Comparison of ENCODE assay signal across 8 cellular contexts in genomic region chr6:158817298-158818007, GRCh38. TPM values are rescaled to one million over a fixed set of nuclear protein-coding genes. Genes with fewer than 3 reads are reported as not detected.
DNase-seq lines count a peak whose midpoint lies in the region; ATAC-seq and TF ChIP-seq lines count a peak whose summit lies in the region.

No MANE protein-coding gene starts in this region.

- peaks cover 49% of the 10 kb centered on the region for H3F3A ChIP-seq in DOHH2 (ENCODE audit: control insufficient read depth, insufficient read depth)
- H3F3A ChIP-seq in neural progenitor cell (ENCODE audit: low read depth), result peaks cover 10% of the 10 kb centered on the region

- H3K27ac Mint-ChIP-seq in neural progenitor cell, result peak overlapping the region; percentile 98

- TF ChIP-seq CTCF in DOHH2 (IDR thresholded peaks at IDR 0.05; ENCODE audit: low read depth, low read length, poor library complexity, severe bottlenecking) (no peak), gastroesophageal sphincter (IDR thresholded peaks at IDR 0.05) (no peak), neural progenitor cell (IDR thresholded peaks at IDR 0.05) (no peak)

- H3K4me2 ChIP-seq in DOHH2 (ENCODE audit: low read length) (peak overlapping the region; percentile 97), neural progenitor cell (peak overlapping the region; percentile 86)

- H3K4me3 Mint-ChIP-seq in neural progenitor cell, result peak overlapping the region; percentile 99

- peaks cover 4% of the 10 kb centered on the region for H3K9me3 Mint-ChIP-seq in neural progenitor cell

- H3K9ac ChIP-seq in neural progenitor cell, result peak overlapping the region; percentile 19

- no peaks in the 10 kb centered on the region for H3K9me2 ChIP-seq in DOHH2 (replicated peaks; ENCODE audit: control insufficient read depth, low read length)

- H3K4me3 ChIP-seq in DOHH2 (ENCODE audit: low read length) (peak overlapping the region; percentile 94), gastroesophageal sphincter (peak overlapping the region; percentile 78 to 98), neural progenitor cell (peak overlapping the region; percentile 70)

- peak; percentile 40 for DNase-seq in NCI-H1092 treated with DMSO at 0.1 percent for 48 hours (lab: John Stamatoyannopoulos, UW)
- DNase-seq in activated T-cell treated with anti-CD3 and anti-CD28 coated beads, Interleukin-2, amount 50 U/mL, for 48 hours, result peak; percentile 57
- DNase-seq in neural progenitor cell (ENCODE audit: low spot score), result peak; percentile 44
- no peak for DNase-seq in DMS153 treated with DMSO at 0.1 percent for 48 hours (lab: John Stamatoyannopoulos, UW; ENCODE audit: unreplicated experiment)
- DNase-seq in NCI-H2107 (lab: John Stamatoyannopoulos, UW), result no peak

- 1 to 10% methylated on average over 11 to 16 of the region's 20 CpGs for WGBS in gastroesophageal sphincter (ENCODE audit: low coverage in 1 of 2), 2 donors

- H3K36me3 Mint-ChIP-seq in neural progenitor cell, result peaks cover 26% of the 10 kb centered on the region

- H3K27me3 ChIP-seq in DOHH2 (ENCODE audit: control insufficient read depth, low read length), result no peaks in the 10 kb centered on the region
- H3K27me3 ChIP-seq in gastroesophageal sphincter, result no peaks in the 10 kb centered on the region
- H3K27me3 ChIP-seq in neural progenitor cell, result no peaks in the 10 kb centered on the region

- H3K4me1 ChIP-seq in DOHH2 (ENCODE audit: control insufficient read depth, low read length), result peaks cover 48% of the 10 kb centered on the region
- peaks cover 0 to 64% (median 17%) of the 10 kb centered on the region in 3 donors for H3K4me1 ChIP-seq in gastroesophageal sphincter
- H3K4me1 ChIP-seq in neural progenitor cell, result peaks cover 29% of the 10 kb centered on the region

- H3K36me3 ChIP-seq in DOHH2 (ENCODE audit: control insufficient read depth, low read length) (peaks cover 60% of the 10 kb centered on the region), gastroesophageal sphincter (peaks cover 0 to 14% of the 10 kb centered on the region in 2 donors), neural progenitor cell (peaks cover 3% of the 10 kb centered on the region)

- H3K27ac ChIP-seq in DOHH2 (ENCODE audit: low read depth, low read length) (peak overlapping the region; percentile 99), gastroesophageal sphincter (peak overlapping the region; percentile 95 to 100 (median 99)), neural progenitor cell (no peak overlapping the region)

- H3K27me3 Mint-ChIP-seq in neural progenitor cell (ENCODE audit: insufficient read depth, low read depth), result peaks cover 8% of the 10 kb centered on the region

- TF ChIP-seq EP300 in gastroesophageal sphincter (IDR thresholded peaks at IDR 0.05), result no peak

- H2AFZ ChIP-seq in neural progenitor cell (replicated peaks), result no peak overlapping the region

- H4K20me1 ChIP-seq in DOHH2 (ENCODE audit: control insufficient read depth, insufficient read depth, low read depth, low read length) (peaks cover 40% of the 10 kb centered on the region), neural progenitor cell (ENCODE audit: low read depth) (peaks cover 56% of the 10 kb centered on the region)

- peaks cover 50% of the 10 kb centered on the region for H3K4me1 Mint-ChIP-seq in neural progenitor cell

- H3K79me2 ChIP-seq in DOHH2 (ENCODE audit: control insufficient read depth, low read length), result peaks cover 71% of the 10 kb centered on the region
- peaks cover 56% of the 10 kb centered on the region for H3K79me2 ChIP-seq in neural progenitor cell (ENCODE audit: low read depth)

- no peak for TF ChIP-seq POLR2A in gastroesophageal sphincter (IDR thresholded peaks at IDR 0.05)

- no peak for ATAC-seq in gastroesophageal sphincter
- no peak for ATAC-seq in HG03571 (IDR thresholded peaks at IDR 0.05; ENCODE audit: unreplicated experiment)

- no peaks in the 10 kb centered on the region for H3K9me3 ChIP-seq in DOHH2 (ENCODE audit: control insufficient read depth, insufficient read depth, low read length)
- no peaks in the 10 kb centered on the region for H3K9me3 ChIP-seq in gastroesophageal sphincter
- no peaks in the 10 kb centered on the region for H3K9me3 ChIP-seq in neural progenitor cell (ENCODE audit: low read depth)

RNA-seq across cellular contexts. Expression of gene EZR, which starts 1.7 kb away (rescaled TPM):
- total RNA-seq in gastroesophageal sphincter, result 100 to 1,000 TPM in 3 of 4 donors, 10 to 100 TPM in 1; 88.0 to 190 (median 177) TPM
- 52.0 and 61.4 TPM in 2 replicates for total RNA-seq in neural progenitor cell (ENCODE audit: low replicate concordance)

Comparison
In these comparisons a context has a peak if more than half of its experiments do, and no peak if none do; other contexts are left out.
1. DNase-seq: peak in NCI-H1092 treated with DMSO at 0.1 percent for 48 hours (single experiment), activated T-cell treated with anti-CD3 and anti-CD28 coated beads, Interleukin-2, amount 50 U/mL, for 48 hours (2 of 2) and neural progenitor cell (single experiment); none in DMS153 treated with DMSO at 0.1 percent for 48 hours (single experiment) and NCI-H2107 (single experiment).
2. Peak in every context shown above with its lines, with median percentiles within 50 percentile points of each other: H3K4me3 ChIP-seq.